Comparison of ENCODE assay signal across 1 cellular context in genomic region chr4:68367835-68368234, GRCh38.
TF ChIP-seq lines count a peak whose summit lies in the region.

No MANE protein-coding gene starts in this region.

TF ChIP-seq in SK-N-SH treated with all-trans-retinoic acid at 6 μM for 48 hours, 23 proteins besides CTCF, POLR2A, EP300 and RAD21 (continued from another document):
- no peak for TF ChIP-seq CSRNP3 (CRISPR knock-in tag; IDR thresholded peaks at IDR 0.05)
- no peak for TF ChIP-seq ARNTL (CRISPR knock-in tag; IDR thresholded peaks at IDR 0.05; ENCODE audit: borderline replicate concordance, low read depth)
- no peak for TF ChIP-seq GLIS3 (CRISPR knock-in tag; IDR thresholded peaks at IDR 0.05)
- TF ChIP-seq OSR1 (CRISPR knock-in tag; IDR thresholded peaks at IDR 0.05), result no peak
- TF ChIP-seq ZFP30 (CRISPR knock-in tag; IDR thresholded peaks at IDR 0.05), result no peak
- TF ChIP-seq BACH2 (CRISPR knock-in tag; IDR thresholded peaks at IDR 0.05; ENCODE audit: borderline replicate concordance), result no peak
- TF ChIP-seq ZNF70 (CRISPR knock-in tag; IDR thresholded peaks at IDR 0.05), result no peak
- no peak for TF ChIP-seq ESRRG (CRISPR knock-in tag; IDR thresholded peaks at IDR 0.05)
- no peak for TF ChIP-seq SNAI2 (CRISPR knock-in tag; IDR thresholded peaks at IDR 0.05)
